Comparison of ENCODE assay signal across 8 cellular contexts in the genomic region with DNA sequence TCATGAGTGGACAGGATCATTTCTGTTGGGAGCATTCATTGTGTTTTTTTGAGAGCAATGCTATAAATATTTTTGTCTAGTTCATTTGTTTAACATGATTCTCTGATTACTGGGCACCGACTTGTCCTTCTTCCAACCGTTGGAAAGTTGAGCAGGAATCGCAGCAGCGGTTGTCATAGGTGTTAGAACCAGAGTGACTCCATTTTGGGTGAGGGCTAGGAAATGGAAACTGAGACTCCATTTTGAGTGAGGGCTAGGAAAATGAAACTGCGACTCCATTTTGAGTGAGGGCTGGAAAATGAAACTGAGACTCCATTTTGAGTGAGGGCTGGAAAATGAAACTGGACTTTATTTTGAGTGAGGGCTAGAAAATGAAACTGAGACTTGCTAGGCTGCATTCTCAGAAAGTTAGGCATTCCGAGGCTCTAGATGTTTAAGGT.
A peak's percentile ranks its signal among the peaks of the same experiment; 100 is the strongest.
DNase-seq lines count a peak whose midpoint lies in the region; ATAC-seq and TF ChIP-seq lines count a peak whose summit lies in the region.

No MANE protein-coding gene starts in this region.

- TF ChIP-seq CTCF in fibroblast of villous mesenchyme (IDR thresholded peaks at IDR 0.05; ENCODE audit: insufficient read depth, low read depth, low read length) (no peak), BE2C (IDR thresholded peaks at IDR 0.05; ENCODE audit: low read depth, low read length) (no peak)

- peak; percentile 8 for DNase-seq in activated naive CD4-positive, alpha-beta T cell treated with Interleukin-2 at 50 U/mL for 16 hours
- DNase-seq in activated naive CD4-positive, alpha-beta T cell treated with anti-CD3 and anti-CD28 coated beads, Interleukin-2, amount 50 U/mL, for 16 hours: no peak
- DNase-seq in NOMO-1 (lab: John Stamatoyannopoulos, UW; ENCODE audit: unreplicated experiment in 2 of 2) (peak; percentile 35 to 66), fibroblast of villous mesenchyme (ENCODE audit: low read depth) (peak; percentile 31), T1000 (lab: John Stamatoyannopoulos, UW) (no peak), BE2C (no peak), inferior parietal cortex (ENCODE audit: extremely low spot score) (no peak)

- no peaks in the 10 kb centered on the region for H3K9me3 ChIP-seq in BE2C

- no peaks in the 10 kb centered on the region for H3K36me3 ChIP-seq in BE2C

- peak; percentile 83 for ATAC-seq in HG02759 (IDR thresholded peaks at IDR 0.05; ENCODE audit: unreplicated experiment)

- H3K4me1 ChIP-seq in BE2C: no peaks in the 10 kb centered on the region; the same call in 1 of the 2 replicates

- no peaks in the 10 kb centered on the region for H3K27me3 ChIP-seq in BE2C

- H3K4me3 ChIP-seq in fibroblast of villous mesenchyme (ENCODE audit: low read depth, low read length) (no peak overlapping the region), BE2C (ENCODE audit: low read depth, low read length) (no peak overlapping the region)

Comparison
In these comparisons a context has a peak if more than half of its experiments do, and no peak if none do; other contexts are left out.
1. DNase-seq: peak in activated naive CD4-positive, alpha-beta T cell treated with Interleukin-2 at 50 U/mL for 16 hours (single experiment), NOMO-1 (2 of 2) and fibroblast of villous mesenchyme (single experiment); none in activated naive CD4-positive, alpha-beta T cell treated with anti-CD3 and anti-CD28 coated beads, Interleukin-2, amount 50 U/mL, for 16 hours (single experiment), T1000 (single experiment), BE2C (single experiment) and inferior parietal cortex (single experiment).